8 cellular contexts compared by ENCODE assay signal in genomic region chr6:17865798-17866725, GRCh38.
DNase-seq lines count a peak whose midpoint lies in the region; FAIRE-seq and TF ChIP-seq lines count a peak whose summit lies in the region.

No MANE protein-coding gene starts in this region.

- H3K27ac ChIP-seq in cingulate gyrus (ENCODE audit: low read depth, low read length) (peak overlapping the region; percentile 90), layer of hippocampus (ENCODE audit: low read depth, low read length) (peak overlapping the region; percentile 85), suprapubic skin (peak overlapping the region; percentile 89), Karpas-422 (ENCODE audit: low read length) (no peak overlapping the region)

- WGBS in suprapubic skin, result 53% methylated on average over 6 of the region's 6 CpGs

- H3K27me3 ChIP-seq in layer of hippocampus (ENCODE audit: control insufficient read depth, insufficient read depth, low read length), result no peaks in the 10 kb centered on the region
- no peaks in the 10 kb centered on the region for H3K27me3 ChIP-seq in suprapubic skin
- no peaks in the 10 kb centered on the region for H3K27me3 ChIP-seq in Karpas-422 (ENCODE audit: low read length)

- FAIRE-seq in D721Med (lab: Jason Lieb, UNC), result no peak

- H3K79me2 ChIP-seq in Karpas-422 (ENCODE audit: low read length), result no peaks in the 10 kb centered on the region

- no peaks in the 10 kb centered on the region for H3K9me2 ChIP-seq in Karpas-422 (replicated peaks; ENCODE audit: insufficient read depth, low read length)

- H3K9me3 ChIP-seq in suprapubic skin, result no peaks in the 10 kb centered on the region
- H3K9me3 ChIP-seq in Karpas-422 (ENCODE audit: low read length), result no peaks in the 10 kb centered on the region

- DNase-seq in HT1080 (ENCODE audit: low read depth), result peak; percentile 99
- peak; percentile 79 to 84 for DNase-seq in suprapubic skin (ENCODE audit: low spot score in 2 of 2)
- DNase-seq in Karpas-422, result no peak
- DNase-seq in D721Med (ENCODE audit: insufficient read length, low spot score), result no peak
- no peak for DNase-seq in NCI-H774 (lab: John Stamatoyannopoulos, UW)
- DNase-seq in KBM-7, result no peak

- H3K9ac ChIP-seq in Karpas-422 (ENCODE audit: low read length), result no peak overlapping the region

- in situ Hi-C loops in KBM-7 (cut with MboI; ENCODE audit: low pct_unique_long_range_greater_than_20kb, low sequenced_read_pairs), result no loop called here

- no peak overlapping the region for H2AFZ ChIP-seq in Karpas-422 (ENCODE audit: low read length)

- TF ChIP-seq EP300 in suprapubic skin (IDR thresholded peaks at IDR 0.05), result no peak

- TF ChIP-seq CTCF in suprapubic skin (IDR thresholded peaks at IDR 0.05) (no peak), D721Med (IDR thresholded peaks at IDR 0.05; ENCODE audit: insufficient read depth, missing control alignments) (no peak)

- TF ChIP-seq POLR2A in suprapubic skin (IDR thresholded peaks at IDR 0.05), result no peak

- no peaks in the 10 kb centered on the region for H4K20me1 ChIP-seq in Karpas-422 (ENCODE audit: insufficient read depth, low read depth, low read length)

- H3K4me3 ChIP-seq in suprapubic skin, result no peak overlapping the region
- no peak overlapping the region for H3K4me3 ChIP-seq in Karpas-422 (ENCODE audit: low read length)

- H3K4me2 ChIP-seq in Karpas-422 (ENCODE audit: low read depth, low read length, poor library complexity, severe bottlenecking), result no peak overlapping the region

- H3K4me1 ChIP-seq in suprapubic skin, result peaks cover 84% of the 10 kb centered on the region
- no peaks in the 10 kb centered on the region for H3K4me1 ChIP-seq in Karpas-422 (ENCODE audit: low read length)

- H3K36me3 ChIP-seq in suprapubic skin (no peaks in the 10 kb centered on the region), Karpas-422 (ENCODE audit: insufficient read depth, low read length) (no peaks in the 10 kb centered on the region)

Comparison
In these comparisons a context has a peak if more than half of its experiments do, and no peak if none do; other contexts are left out.
1. DNase-seq: peak in HT1080 (single experiment) and suprapubic skin (2 of 2); none in Karpas-422 (single experiment), D721Med (single experiment), NCI-H774 (single experiment) and KBM-7 (single experiment).